In the genomic region with DNA sequence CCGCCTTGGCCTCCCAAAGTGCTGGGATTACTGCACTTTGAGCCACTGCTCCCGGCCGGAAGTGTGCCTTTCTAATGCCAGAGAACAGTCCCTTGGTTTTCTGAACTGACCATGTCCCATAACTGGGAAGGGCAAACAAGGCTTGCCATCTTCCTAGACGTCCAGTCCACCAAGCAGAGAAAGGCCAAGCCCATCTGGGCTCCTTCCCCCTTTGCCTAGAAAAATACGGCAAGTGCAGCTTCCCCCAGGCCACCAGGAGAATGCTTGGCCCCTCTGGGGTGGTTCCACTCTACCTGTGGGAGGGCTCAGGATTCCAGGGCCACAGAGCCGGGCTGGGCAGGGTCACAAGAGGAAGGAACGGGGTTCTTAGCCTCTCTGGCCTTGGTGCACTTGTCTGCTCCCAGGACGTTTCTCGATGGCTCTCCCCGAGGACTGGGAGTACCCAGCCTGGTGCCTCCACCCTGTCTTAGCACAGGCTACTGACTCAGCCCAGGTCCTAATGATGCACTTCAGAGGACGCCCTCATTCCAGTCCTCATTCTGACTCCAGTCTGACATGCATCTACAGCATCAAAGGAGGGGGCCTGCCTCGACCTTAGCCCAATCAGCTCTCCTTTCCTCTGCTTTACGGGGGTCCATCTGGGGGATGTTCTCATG, we compare ENCODE assay signal across 16 cellular contexts. TPM values are rescaled to one million over a fixed set of nuclear protein-coding genes. Genes with fewer than 3 reads are reported as not detected.
DNase-seq lines count a peak whose midpoint lies in the region; ATAC-seq and TF ChIP-seq lines count a peak whose summit lies in the region.
"Had no signal": no experiment of that assay in that cellular context is flagged by ENCODE, and none has a peak within 500 bp of the region (broad histone marks: within the 10 kb centered on the region; RNA-seq: fewer than 3 reads in every experiment).

No MANE protein-coding gene starts in this region.

- H3K4me3 Mint-ChIP-seq in activated T-helper 2 cell treated with anti-CD3 and anti-CD28 coated beads, Interferon-gamma antibody, Interleukin-2, Interleukin-4, amounts not matched to agents 10 μg/mL and 5 μg/mL and 100 μg/mL, durations not matched to agents 14 hours and 24 hours and 36 hours (ENCODE audit: low read depth) = no peak overlapping the region
- H3K4me3 Mint-ChIP-seq: dendritic cell treated with granulocyte-macrophage colony-stimulating factor and Interleukin-4, amounts not matched to agents 40 ng/mL and 50 ng/mL, for 4 days had no signal

- no peak overlapping the region for H4K8ac ChIP-seq in mesenchymal stem cell (ENCODE audit: low read length)

- no peak overlapping the region for H3K18ac ChIP-seq in mesenchymal stem cell (ENCODE audit: low read depth in 1 of 2, low read length in 2 of 2)

- no peak overlapping the region for H3K4me2 ChIP-seq in mesenchymal stem cell (ENCODE audit: low read length, poor library complexity, severe bottlenecking)

- H4K91ac ChIP-seq in mesenchymal stem cell (ENCODE audit: low read length) = no peak overlapping the region

- H3K27me3 Mint-ChIP-seq in activated T-helper 2 cell treated with anti-CD3 and anti-CD28 coated beads, Interferon-gamma antibody, Interleukin-2, Interleukin-4, amounts not matched to agents 10 μg/mL and 5 μg/mL and 100 μg/mL, durations not matched to agents 14 hours and 24 hours and 36 hours (ENCODE audit: low read depth) = peaks cover 3% of the 10 kb centered on the region

- H3K9me3 Mint-ChIP-seq in activated T-helper 2 cell treated with anti-CD3 and anti-CD28 coated beads, Interferon-gamma antibody, Interleukin-2, Interleukin-4, amounts not matched to agents 10 μg/mL and 5 μg/mL and 100 μg/mL, durations not matched to agents 14 hours and 24 hours and 36 hours = no peaks in the 10 kb centered on the region
- H3K9me3 Mint-ChIP-seq: activated naive CD4-positive, alpha-beta T cell treated with anti-CD3 and anti-CD28 coated beads, Interleukin-2, amount 50 U/mL, for 72 hours; dendritic cell treated with granulocyte-macrophage colony-stimulating factor and Interleukin-4, amounts not matched to agents 40 ng/mL and 50 ng/mL, for 4 days had no signal

- H3K36me3 ChIP-seq in heart right ventricle = no peaks in the 10 kb centered on the region
- no peaks in the 10 kb centered on the region for H3K36me3 ChIP-seq in mesenchymal stem cell (ENCODE audit: control insufficient read depth in 1 of 2, insufficient read depth in 2 of 2, low read depth in 1 of 2, low read length in 2 of 2)
- H3K36me3 ChIP-seq in tibial nerve = no peaks in the 10 kb centered on the region
- H3K36me3 ChIP-seq in spleen = no peaks in the 10 kb centered on the region
- H3K36me3 ChIP-seq in upper lobe of right lung = no peaks in the 10 kb centered on the region
- H3K36me3 ChIP-seq: transverse colon had no signal

- 66% methylated on average over 13 of the region's 13 CpGs for WGBS in heart right ventricle, 2 donors
- 76% methylated on average over 13 of the region's 13 CpGs for whole genome bisulfite sequencing in mesenchymal stem cell
- 73 to 79% methylated on average over 9 to 13 of the region's 13 CpGs for WGBS in tibial nerve, 2 donors
- 69 to 87% (median 79%) methylated on average over 8 to 13 of the region's 13 CpGs for WGBS in spleen, 5 donors

- ATAC-seq in heart right ventricle (no peak), left ventricle myocardium superior (no peak), upper lobe of right lung (no peak)

- no peak overlapping the region for H2AK5ac ChIP-seq in mesenchymal stem cell (ENCODE audit: low read length, severe bottlenecking)

- H3K9me3 ChIP-seq in heart right ventricle (no peaks in the 10 kb centered on the region), mesenchymal stem cell (ENCODE audit: control insufficient read depth, low read length) (no peaks in the 10 kb centered on the region), tibial nerve (no peaks in the 10 kb centered on the region), spleen (no peaks in the 10 kb centered on the region), upper lobe of right lung (no peaks in the 10 kb centered on the region)
- H3K9me3 ChIP-seq: transverse colon had no signal

- no peak overlapping the region for H2BK5ac ChIP-seq in mesenchymal stem cell (ENCODE audit: low read depth, low read length, poor library complexity, severe bottlenecking)

- no peak overlapping the region for H2AFZ ChIP-seq in mesenchymal stem cell (ENCODE audit: low read depth, low read length)

- no peak overlapping the region for H2BK12ac ChIP-seq in mesenchymal stem cell (ENCODE audit: low read length in 2 of 2)

- H3K4me1 Mint-ChIP-seq in activated T-helper 2 cell treated with anti-CD3 and anti-CD28 coated beads, Interferon-gamma antibody, Interleukin-2, Interleukin-4, amounts not matched to agents 10 μg/mL and 5 μg/mL and 100 μg/mL, durations not matched to agents 14 hours and 24 hours and 36 hours (ENCODE audit: low read depth) = peaks cover 12% of the 10 kb centered on the region

- H3K4me1 ChIP-seq in heart right ventricle = peaks cover 10 to 51% (median 37%) of the 10 kb centered on the region in 9 donors
- H3K4me1 ChIP-seq in mesenchymal stem cell (ENCODE audit: control insufficient read depth, insufficient read depth, low read depth, low read length) = peaks cover 17% of the 10 kb centered on the region
- peaks cover 0 to 46% (median 14%) of the 10 kb centered on the region in 4 donors for H3K4me1 ChIP-seq in tibial nerve
- H3K4me1 ChIP-seq in spleen = peaks cover 0 to 36% (median 19%) of the 10 kb centered on the region in 6 donors
- peaks cover 28% of the 10 kb centered on the region for H3K4me1 ChIP-seq in upper lobe of right lung

- intact Hi-C loops in heart right ventricle (cut with DNase I) = loop anchor here in 6 of 10 donors (2.0 to 10.0 kb wide), 4 partner anchors 23 to 95 kb away; a partner anchor contains a TSS
- intact Hi-C loops in left ventricle myocardium superior (cut with micrococcal nuclease) = no loop called here
- intact Hi-C loops in activated T-helper 2 cell treated with anti-CD3 and anti-CD28 coated beads, Interferon-gamma antibody, Interleukin-2, Interleukin-4, amounts not matched to agents 10 μg/mL and 5 μg/mL and 100 μg/mL, durations not matched to agents 14 hours and 24 hours and 36 hours (cut with micrococcal nuclease) = loop anchor here (2.0 kb wide), 1 partner anchor 95 kb away; no protein-coding TSS in a partner anchor
- intact Hi-C loops in spleen (cut with DNase I; ENCODE audit: low total_unique reads) = no loop called here
- intact Hi-C loops in upper lobe of right lung (cut with DNase I) = no loop called here

- TF ChIP-seq POLR2A in tibial nerve (IDR thresholded peaks at IDR 0.05) (no peak), spleen (IDR thresholded peaks at IDR 0.05) (no peak)

- H3K4me3 ChIP-seq in heart right ventricle (peak overlapping the region in 3 of 10 donors; percentile 51 to 58 (median 54)), mesenchymal stem cell (ENCODE audit: insufficient read depth in 1 of 2, low read depth in 1 of 2, low read length in 2 of 2) (peak overlapping the region in 1 of 2 experiments; percentile 89), tibial nerve (peak overlapping the region in 2 of 4 donors; percentile 35 to 61), spleen (peak overlapping the region in 1 of 8 donors; percentile 74), upper lobe of right lung (no peak overlapping the region)

- H3K27ac Mint-ChIP-seq in activated T-helper 2 cell treated with anti-CD3 and anti-CD28 coated beads, Interferon-gamma antibody, Interleukin-2, Interleukin-4, amounts not matched to agents 10 μg/mL and 5 μg/mL and 100 μg/mL, durations not matched to agents 14 hours and 24 hours and 36 hours = no peak overlapping the region
- H3K27ac Mint-ChIP-seq: activated naive CD4-positive, alpha-beta T cell treated with anti-CD3 and anti-CD28 coated beads, Interleukin-2, amount 50 U/mL, for 72 hours; dendritic cell treated with granulocyte-macrophage colony-stimulating factor and Interleukin-4, amounts not matched to agents 40 ng/mL and 50 ng/mL, for 4 days had no signal

- H3K79me1 ChIP-seq in mesenchymal stem cell (replicated peaks; ENCODE audit: low read length, poor library complexity, severe bottlenecking) = no peaks in the 10 kb centered on the region

- H3K27me3 ChIP-seq in heart right ventricle (peaks cover 0 to 3% (median 0%) of the 10 kb centered on the region in 7 donors), mesenchymal stem cell (ENCODE audit: control insufficient read depth in 1 of 2, insufficient read depth in 1 of 2, low read length in 2 of 2) (peaks cover 14 to 57% of the 10 kb centered on the region in 2 experiments), tibial nerve (no peaks in the 10 kb centered on the region), spleen (replicated peaks in 1 of 7) (peaks cover 0 to 44% (median 0%) of the 10 kb centered on the region in 7 donors), upper lobe of right lung (no peaks in the 10 kb centered on the region)
- H3K27me3 ChIP-seq: transverse colon had no signal

- DNase-seq in heart right ventricle (no peak), left ventricle myocardium superior (no peak), mesenchymal stem cell (no peak), tibial nerve (ENCODE audit: low spot score in 2 of 2) (peak in 1 of 2 donors; percentile 5), superior temporal gyrus (ENCODE audit: extremely low spot score) (no peak), spleen (no peak), upper lobe of right lung (no peak)
- DNase-seq in activated T-helper 2 cell treated with anti-CD3 and anti-CD28 coated beads, Interferon-gamma antibody, Interleukin-2, Interleukin-4, amounts not matched to agents 10 μg/mL and 5 μg/mL and 100 μg/mL, durations not matched to agents 14 hours and 24 hours and 36 hours (ENCODE audit: low spot score) = peak; percentile 9
- DNase-seq: ACHN, NCI-H1105, retina, T-helper 2 cell, transverse colon had no signal

- peak overlapping the region in 8 of 10 donors; percentile 62 to 83 (median 74) for H3K27ac ChIP-seq in heart right ventricle
- no peak overlapping the region for H3K27ac ChIP-seq in mesenchymal stem cell (ENCODE audit: low read length, poor library complexity, severe bottlenecking)
- peak overlapping the region in 3 of 4 donors; percentile 71 to 91 (median 82) for H3K27ac ChIP-seq in tibial nerve
- no peak overlapping the region for H3K27ac ChIP-seq in spleen
- H3K27ac ChIP-seq in upper lobe of right lung = no peak overlapping the region
- H3K27ac ChIP-seq: HL-60 had no signal

- H3K14ac ChIP-seq in mesenchymal stem cell (ENCODE audit: low read length in 2 of 2) = no peak overlapping the region

- no peak overlapping the region for H2BK120ac ChIP-seq in mesenchymal stem cell (ENCODE audit: low read depth, low read length)

- TF ChIP-seq EP300 in tibial nerve (IDR thresholded peaks at IDR 0.05) = no peak

- peak overlapping the region; percentile 93 for H3K9ac ChIP-seq in mesenchymal stem cell (ENCODE audit: low read length)

- TF ChIP-seq CTCF in heart right ventricle (IDR thresholded peaks at IDR 0.05) (no peak), tibial nerve (IDR thresholded peaks at IDR 0.05) (no peak), spleen (IDR thresholded peaks at IDR 0.05 in 8 of 11, conservative IDR thresholded peaks at IDR 0.05 in 3 of 11) (no peak), upper lobe of right lung (IDR thresholded peaks at IDR 0.05) (no peak)

- H3K23ac ChIP-seq in mesenchymal stem cell (ENCODE audit: low read length in 2 of 2) = no peak overlapping the region

- H3K36me3 Mint-ChIP-seq in activated T-helper 2 cell treated with anti-CD3 and anti-CD28 coated beads, Interferon-gamma antibody, Interleukin-2, Interleukin-4, amounts not matched to agents 10 μg/mL and 5 μg/mL and 100 μg/mL, durations not matched to agents 14 hours and 24 hours and 36 hours (ENCODE audit: low read depth) = no peaks in the 10 kb centered on the region
- H3K36me3 Mint-ChIP-seq: activated naive CD4-positive, alpha-beta T cell treated with anti-CD3 and anti-CD28 coated beads, Interleukin-2, amount 50 U/mL, for 72 hours had no signal

- H2BK15ac ChIP-seq in mesenchymal stem cell (ENCODE audit: low read depth, poor library complexity, severe bottlenecking) = no peak overlapping the region

- no peak overlapping the region for H3K4ac ChIP-seq in mesenchymal stem cell (ENCODE audit: low read depth in 1 of 2, low read length in 2 of 2)

RNA-seq across cellular contexts. Expression of a gene that starts 1.2 kb away (rescaled TPM):
- total RNA-seq in heart right ventricle (100 to 1,000 TPM in 9 of 10 donors, 10 to 100 TPM in 1; 87.0 to 183 (median 136) TPM), left ventricle myocardium superior (173 TPM), tibial nerve (10 to 100 TPM in 2 of 4 donors, 1 to 10 TPM in 2; 2.1 to 18.4 (median 11.6) TPM), spleen (under 1 TPM; 0.28 to 0.88 (median 0.60) TPM), upper lobe of right lung (3.0 TPM)
- polyA plus RNA-seq in heart right ventricle (10 to 100 TPM; 42.0 to 64.9 TPM), spleen (under 1 TPM; 0.15 to 0.58 (median 0.27) TPM)
- 1.0 and 1.1 TPM in 2 replicates for total RNA-seq in activated T-helper 2 cell treated with anti-CD3 and anti-CD28 coated beads, Interferon-gamma antibody, Interleukin-2, Interleukin-4, amounts not matched to agents 10 μg/mL and 5 μg/mL and 100 μg/mL, durations not matched to agents 14 hours and 24 hours and 36 hours
- polyA plus RNA-seq in mesenchymal stem cell (2013, experiment 1 of 2) = 0.65 TPM
- 0.60 TPM for polyA plus RNA-seq in mesenchymal stem cell (2013, experiment 2 of 2)

RNA-seq across cellular contexts. Expression of a gene that starts 33.8 kb away (rescaled TPM):
- total RNA-seq in heart right ventricle = not detected
- under 1 TPM in 1 of 2 donors, not detected in 1; 0.04 TPM for polyA plus RNA-seq in heart right ventricle
- not detected for total RNA-seq in left ventricle myocardium superior
- not detected in 2 replicates for total RNA-seq in activated T-helper 2 cell treated with anti-CD3 and anti-CD28 coated beads, Interferon-gamma antibody, Interleukin-2, Interleukin-4, amounts not matched to agents 10 μg/mL and 5 μg/mL and 100 μg/mL, durations not matched to agents 14 hours and 24 hours and 36 hours
- not detected for polyA plus RNA-seq in mesenchymal stem cell (2013, experiment 1 of 2)
- not detected for polyA plus RNA-seq in mesenchymal stem cell (2013, experiment 2 of 2)
- under 1 TPM in 1 of 4 donors, not detected in 3; 0.44 TPM for total RNA-seq in tibial nerve
- total RNA-seq in spleen = under 1 TPM in 1 of 7 donors, not detected in 6; 0.16 TPM
- under 1 TPM; 0.02 to 0.03 (median 0.02) TPM for polyA plus RNA-seq in spleen
- not detected for total RNA-seq in upper lobe of right lung
- total RNA-seq: activated naive CD4-positive, alpha-beta T cell treated with anti-CD3 and anti-CD28 coated beads, Interleukin-2, amount 50 U/mL, for 72 hours had no signal

RNA-seq across cellular contexts. Expression of a gene that starts 39.6 kb away (rescaled TPM):
- total RNA-seq in heart right ventricle = 10 to 100 TPM; 11.4 to 25.1 (median 19.9) TPM
- 10 to 100 TPM; 32.8 to 35.7 TPM for polyA plus RNA-seq in heart right ventricle
- 14.4 TPM for total RNA-seq in left ventricle myocardium superior
- total RNA-seq in activated T-helper 2 cell treated with anti-CD3 and anti-CD28 coated beads, Interferon-gamma antibody, Interleukin-2, Interleukin-4, amounts not matched to agents 10 μg/mL and 5 μg/mL and 100 μg/mL, durations not matched to agents 14 hours and 24 hours and 36 hours = not detected in 2 replicates
- polyA plus RNA-seq in mesenchymal stem cell (2013, experiment 1 of 2) = 25.1 TPM
- 26.5 TPM for polyA plus RNA-seq in mesenchymal stem cell (2013, experiment 2 of 2)
- 10 to 100 TPM; 12.5 to 55.2 (median 34.1) TPM for total RNA-seq in tibial nerve
- 10 to 100 TPM; 21.3 to 55.0 (median 35.8) TPM for total RNA-seq in spleen
- polyA plus RNA-seq in spleen = 10 to 100 TPM; 10.3 to 29.0 (median 20.2) TPM
- total RNA-seq in upper lobe of right lung = 47.6 TPM
- total RNA-seq: activated naive CD4-positive, alpha-beta T cell treated with anti-CD3 and anti-CD28 coated beads, Interleukin-2, amount 50 U/mL, for 72 hours had no signal

RNA-seq across cellular contexts. Expression of a gene that starts 42.7 kb away (rescaled TPM):
- total RNA-seq in heart right ventricle (10 to 100 TPM in 2 of 10 donors, 1 to 10 TPM in 6, under 1 TPM in 2; 0.61 to 26.6 (median 5.0) TPM), left ventricle myocardium superior (1.5 TPM), tibial nerve (10 to 100 TPM in 2 of 4 donors, under 1 TPM in 1, not detected in 1; 0.63 to 12.9 (median 11.1) TPM), spleen (10 to 100 TPM in 6 of 7 donors, 1 to 10 TPM in 1; 7.1 to 29.4 (median 16.9) TPM), upper lobe of right lung (7.8 TPM)
- polyA plus RNA-seq in heart right ventricle (10 to 100 TPM in 1 of 2 donors, under 1 TPM in 1; 0.95 to 18.1 TPM), spleen (10 to 100 TPM in 1 of 3 donors, 1 to 10 TPM in 2; 6.1 to 11.7 (median 7.7) TPM)
- total RNA-seq in activated T-helper 2 cell treated with anti-CD3 and anti-CD28 coated beads, Interferon-gamma antibody, Interleukin-2, Interleukin-4, amounts not matched to agents 10 μg/mL and 5 μg/mL and 100 μg/mL, durations not matched to agents 14 hours and 24 hours and 36 hours = 35.2 and 37.3 TPM in 2 replicates
- polyA plus RNA-seq in mesenchymal stem cell (2013, experiment 1 of 2) = 87.8 TPM
- 87.6 TPM for polyA plus RNA-seq in mesenchymal stem cell (2013, experiment 2 of 2)
- total RNA-seq: activated naive CD4-positive, alpha-beta T cell treated with anti-CD3 and anti-CD28 coated beads, Interleukin-2, amount 50 U/mL, for 72 hours had no signal

RNA-seq across cellular contexts. Expression of a gene that starts 46.0 kb away (rescaled TPM):
- 10 to 100 TPM; 11.1 to 17.6 (median 13.4) TPM for total RNA-seq in heart right ventricle
- polyA plus RNA-seq in heart right ventricle = 10 to 100 TPM in 1 of 2 donors, 1 to 10 TPM in 1; 6.4 to 13.2 TPM
- total RNA-seq in left ventricle myocardium superior = 13.2 TPM
- total RNA-seq in activated T-helper 2 cell treated with anti-CD3 and anti-CD28 coated beads, Interferon-gamma antibody, Interleukin-2, Interleukin-4, amounts not matched to agents 10 μg/mL and 5 μg/mL and 100 μg/mL, durations not matched to agents 14 hours and 24 hours and 36 hours = 29.9 and 32.6 TPM in 2 replicates
- polyA plus RNA-seq in mesenchymal stem cell (2013, experiment 1 of 2) = 30.2 TPM
- polyA plus RNA-seq in mesenchymal stem cell (2013, experiment 2 of 2) = 30.5 TPM
- total RNA-seq in tibial nerve = 10 to 100 TPM; 13.8 to 19.2 (median 15.9) TPM
- total RNA-seq in spleen = 10 to 100 TPM; 13.6 to 18.2 (median 16.5) TPM
- polyA plus RNA-seq in spleen = 10 to 100 TPM in 2 of 3 donors, 1 to 10 TPM in 1; 8.6 to 13.2 (median 10.0) TPM
- 23.2 TPM for total RNA-seq in upper lobe of right lung

Comparison
In these comparisons a context has a peak if more than half of its experiments do, and no peak if none do; other contexts are left out.
1. intact Hi-C loops: an anchor here in heart right ventricle (2.0 to 10.0 kb wide) and activated T-helper 2 cell treated with anti-CD3 and anti-CD28 coated beads, Interferon-gamma antibody, Interleukin-2, Interleukin-4, amounts not matched to agents 10 μg/mL and 5 μg/mL and 100 μg/mL, durations not matched to agents 14 hours and 24 hours and 36 hours (2.0 kb wide); none called in left ventricle myocardium superior, spleen and upper lobe of right lung.
2. H3K27ac ChIP-seq: peak in heart right ventricle (8 of 10) and tibial nerve (3 of 4); none in mesenchymal stem cell (single experiment), spleen (0 of 8) and upper lobe of right lung (single experiment).
3. RNA of a gene that starts 39.6 kb away (total RNA-seq): 47.6 TPM in upper lobe of right lung (single experiment), 12.5 to 55.2 TPM in tibial nerve, 21.3 to 55.0 TPM in spleen, 11.4 to 25.1 TPM in heart right ventricle and 14.4 TPM in left ventricle myocardium superior (single experiment); not detected in activated T-helper 2 cell treated with anti-CD3 and anti-CD28 coated beads, Interferon-gamma antibody, Interleukin-2, Interleukin-4, amounts not matched to agents 10 μg/mL and 5 μg/mL and 100 μg/mL, durations not matched to agents 14 hours and 24 hours and 36 hours; every median in the first group is over 10 times any median in the second.